ENCODE assay signal across 1 cellular context in the genomic region with DNA sequence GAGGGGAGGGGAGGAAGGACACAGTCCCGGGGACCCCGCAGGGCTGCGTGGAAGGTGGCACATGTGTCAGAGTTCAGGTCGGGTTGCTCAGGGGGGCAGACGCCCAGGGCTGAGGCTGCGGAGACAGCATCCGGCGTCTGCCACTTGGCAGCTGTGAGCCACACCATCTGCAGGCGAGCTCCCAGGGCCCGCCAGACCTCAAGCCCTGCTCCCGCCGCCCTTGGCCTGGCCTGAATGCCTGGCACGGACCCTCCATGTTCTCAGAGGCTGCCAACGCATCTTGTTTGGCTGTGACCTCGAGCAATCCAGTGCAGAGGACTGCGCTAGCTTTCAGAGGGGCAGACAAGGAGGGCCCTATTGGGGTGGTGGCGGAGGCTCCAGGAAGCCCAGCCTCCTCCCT.
TF ChIP-seq lines count a peak whose summit lies in the region.

No MANE protein-coding gene starts in this region.

TF ChIP-seq in endothelial cell of umbilical vein, 7 proteins besides CTCF, POLR2A, EP300 and RAD21 (continued from another document):
- TF ChIP-seq POLR2AphosphoS5 (IDR thresholded peaks at IDR 0.05; ENCODE audit: insufficient read depth, low read depth, low read length) (no peak), JUN (IDR thresholded peaks at IDR 0.05; ENCODE audit: borderline replicate concordance, insufficient read depth, insufficient read length, low read depth) (no peak), MYC (IDR thresholded peaks at IDR 0.05; ENCODE audit: low read depth, low read length) (no peak), EZH2 (IDR thresholded peaks at IDR 0.05; ENCODE audit: borderline replicate concordance, low read depth, low read length, severe bottlenecking) (no peak), FOS (IDR thresholded peaks at IDR 0.05; ENCODE audit: borderline replicate concordance, insufficient read depth, low read length) (no peak), GATA2 (IDR thresholded peaks at IDR 0.05; ENCODE audit: insufficient read depth, insufficient read length, low read depth, low read length) (no peak)
